8 cellular contexts compared by ENCODE assay signal in genomic region chr20:1437222-1437904, GRCh38. TPM values are rescaled to one million over a fixed set of nuclear protein-coding genes. Genes with fewer than 3 reads are reported as not detected.
DNase-seq lines count a peak whose midpoint lies in the region; ATAC-seq and TF ChIP-seq lines count a peak whose summit lies in the region.

No MANE protein-coding gene starts in this region.

- H3K9me3 ChIP-seq in Loucy (ENCODE audit: insufficient read depth, low read depth, low read length) = peaks cover 5% of the 10 kb centered on the region; the same call in 1 of the 2 replicates
- no peaks in the 10 kb centered on the region for H3K9me3 ChIP-seq in SJSA1 (replicated peaks)
- no peaks in the 10 kb centered on the region for H3K9me3 ChIP-seq in osteoblast (ENCODE audit: low read depth, low read length)
- H3K9me3 ChIP-seq in thoracic aorta = no peaks in the 10 kb centered on the region

- no peak overlapping the region for H3K9ac ChIP-seq in Loucy (ENCODE audit: low read depth, low read length, poor library complexity, severe bottlenecking)

- no peak overlapping the region for H3K4me2 ChIP-seq in Loucy (ENCODE audit: low read depth, low read length, poor library complexity, severe bottlenecking)
- H3K4me2 ChIP-seq in osteoblast (ENCODE audit: insufficient read depth, low read length) = no peak overlapping the region

- H3K4me1 ChIP-seq in Loucy (ENCODE audit: insufficient read depth, low read length, poor library complexity, severe bottlenecking) = peaks cover 19% of the 10 kb centered on the region
- peaks cover 11% of the 10 kb centered on the region for H3K4me1 ChIP-seq in SJSA1 (replicated peaks)
- no peaks in the 10 kb centered on the region for H3K4me1 ChIP-seq in foreskin keratinocyte
- peaks cover 12% of the 10 kb centered on the region for H3K4me1 ChIP-seq in osteoblast (ENCODE audit: insufficient read depth, low read length)
- peaks cover 0 to 3% of the 10 kb centered on the region in 2 donors for H3K4me1 ChIP-seq in thoracic aorta (ENCODE audit: control insufficient read depth in 1 of 2, low read depth in 2 of 2)

- no peaks in the 10 kb centered on the region for H3K9me2 ChIP-seq in Loucy (replicated peaks; ENCODE audit: low read depth, low read length)

- no peaks in the 10 kb centered on the region for H3F3A ChIP-seq in Loucy (ENCODE audit: low read depth)

- H3K27me3 ChIP-seq in Loucy (ENCODE audit: insufficient read depth, low read length, poor library complexity, severe bottlenecking) (no peaks in the 10 kb centered on the region), SJSA1 (replicated peaks) (no peaks in the 10 kb centered on the region), foreskin keratinocyte (no peaks in the 10 kb centered on the region), osteoblast (ENCODE audit: insufficient read depth, low read length) (no peaks in the 10 kb centered on the region), thoracic aorta (replicated peaks; ENCODE audit: insufficient read depth) (no peaks in the 10 kb centered on the region)

- DNase-seq in GM03348 (ENCODE audit: low spot score) = peak; percentile 77
- peak; percentile 55 to 63 for DNase-seq in SJSA1 (ENCODE audit: low read depth in 1 of 2, low spot score in 2 of 2)
- peak; percentile 59 for DNase-seq in activated effector memory CD4-positive, alpha-beta T cell treated with Interleukin-2 at 50 U/mL for 16 hours
- peak in 1 of 2 donors; percentile 59 for DNase-seq in foreskin keratinocyte
- DNase-seq in osteoblast (ENCODE audit: insufficient read length, low spot score, missing footprints) = peak; percentile 82
- no peak for DNase-seq in thoracic aorta (ENCODE audit: low spot score)

- H3K27ac ChIP-seq in SJSA1 = no peak overlapping the region
- H3K27ac ChIP-seq in foreskin keratinocyte = no peak overlapping the region
- no peak overlapping the region for H3K27ac ChIP-seq in osteoblast (ENCODE audit: low read depth, low read length)
- no peak overlapping the region for H3K27ac ChIP-seq in thoracic aorta

- H3K4me3 ChIP-seq in Loucy (ENCODE audit: low read length, poor library complexity, severe bottlenecking) = no peak overlapping the region
- H3K4me3 ChIP-seq in SJSA1 = no peak overlapping the region
- no peak overlapping the region for H3K4me3 ChIP-seq in osteoblast (ENCODE audit: insufficient read depth, low read length)
- no peak overlapping the region for H3K4me3 ChIP-seq in thoracic aorta

- H2AFZ ChIP-seq in Loucy (ENCODE audit: low read length) (no peak overlapping the region), osteoblast (ENCODE audit: low read length) (no peak overlapping the region)

- ATAC-seq in foreskin keratinocyte (peak; percentile 59), thoracic aorta (ENCODE audit: insufficient number of reproducible peaks, low FRiP score, low read depth) (no peak), HG02981 (IDR thresholded peaks at IDR 0.05; ENCODE audit: unreplicated experiment) (no peak)

- no peaks in the 10 kb centered on the region for H3K79me2 ChIP-seq in Loucy (ENCODE audit: insufficient read depth, low read length)
- no peaks in the 10 kb centered on the region for H3K79me2 ChIP-seq in osteoblast (ENCODE audit: insufficient read depth, low read length)

- TF ChIP-seq CTCF in Loucy (conservative IDR thresholded peaks at IDR 0.05; ENCODE audit: low read length) = peak; percentile 91
- peak; percentile 96 for TF ChIP-seq CTCF in foreskin keratinocyte (conservative IDR thresholded peaks at IDR 0.05)
- TF ChIP-seq CTCF in osteoblast (IDR thresholded peaks at IDR 0.05; ENCODE audit: extremely low read depth, low read depth, low read length) = peak; percentile 86
- peak; percentile 73 for TF ChIP-seq CTCF in thoracic aorta (IDR thresholded peaks at IDR 0.05)

- H3K36me3 ChIP-seq in Loucy (ENCODE audit: insufficient read depth, low read length) (peaks cover 7% of the 10 kb centered on the region; the same call in 1 of the 2 replicates), SJSA1 (peaks cover 10% of the 10 kb centered on the region), osteoblast (ENCODE audit: insufficient read depth, low read length) (peaks cover 9% of the 10 kb centered on the region), thoracic aorta (peaks cover under 1% of the 10 kb centered on the region)

- H4K20me1 ChIP-seq in Loucy (ENCODE audit: insufficient read depth, low read length, poor library complexity, severe bottlenecking) (no peaks in the 10 kb centered on the region), osteoblast (ENCODE audit: insufficient read depth, low read length) (no peaks in the 10 kb centered on the region)

RNA-seq across cellular contexts. Expression of gene NSFL1C, which starts 29.3 kb away (rescaled TPM):
- 42.6 and 57.3 TPM in 2 replicates for total RNA-seq in SJSA1 (2014; rRNA removed; shearing (Covaris generic))
- total RNA-seq in foreskin keratinocyte = 50.9 and 60.8 TPM in 2 replicates
- polyA plus RNA-seq in foreskin keratinocyte = 99.6 and 109 TPM in 2 replicates
- total RNA-seq in osteoblast = 23.0 and 30.0 TPM in 2 replicates
- 10 to 100 TPM; 26.9 to 49.7 TPM for total RNA-seq in thoracic aorta

RNA-seq across cellular contexts. Expression of gene FKBP1A, which starts 44.5 kb away (rescaled TPM):
- total RNA-seq in SJSA1 (2014; rRNA removed; shearing (Covaris generic)) = 75.3 and 98.6 TPM in 2 replicates
- total RNA-seq in foreskin keratinocyte (316 and 364 TPM in 2 replicates), osteoblast (150 and 154 TPM in 2 replicates), thoracic aorta (100 to 1,000 TPM in 1 of 2 donors, 10 to 100 TPM in 1; 69.9 to 184 TPM)
- 526 and 553 TPM in 2 replicates for polyA plus RNA-seq in foreskin keratinocyte

RNA-seq across cellular contexts. Expression of gene SIRPB2, which starts 53.9 kb away (rescaled TPM):
- total RNA-seq in SJSA1 (2014; rRNA removed; shearing (Covaris generic)) = not detected in 2 replicates
- total RNA-seq in foreskin keratinocyte (0.28 and 0.48 TPM in 2 replicates), osteoblast (under 0.01 TPM in 1 of 2 replicates, not detected in the other), thoracic aorta (10 to 100 TPM; 11.0 to 29.8 TPM)
- polyA plus RNA-seq in foreskin keratinocyte = 0.31 and 0.43 TPM in 2 replicates
